Comparison of ENCODE assay signal across 8 cellular contexts in the genomic region with DNA sequence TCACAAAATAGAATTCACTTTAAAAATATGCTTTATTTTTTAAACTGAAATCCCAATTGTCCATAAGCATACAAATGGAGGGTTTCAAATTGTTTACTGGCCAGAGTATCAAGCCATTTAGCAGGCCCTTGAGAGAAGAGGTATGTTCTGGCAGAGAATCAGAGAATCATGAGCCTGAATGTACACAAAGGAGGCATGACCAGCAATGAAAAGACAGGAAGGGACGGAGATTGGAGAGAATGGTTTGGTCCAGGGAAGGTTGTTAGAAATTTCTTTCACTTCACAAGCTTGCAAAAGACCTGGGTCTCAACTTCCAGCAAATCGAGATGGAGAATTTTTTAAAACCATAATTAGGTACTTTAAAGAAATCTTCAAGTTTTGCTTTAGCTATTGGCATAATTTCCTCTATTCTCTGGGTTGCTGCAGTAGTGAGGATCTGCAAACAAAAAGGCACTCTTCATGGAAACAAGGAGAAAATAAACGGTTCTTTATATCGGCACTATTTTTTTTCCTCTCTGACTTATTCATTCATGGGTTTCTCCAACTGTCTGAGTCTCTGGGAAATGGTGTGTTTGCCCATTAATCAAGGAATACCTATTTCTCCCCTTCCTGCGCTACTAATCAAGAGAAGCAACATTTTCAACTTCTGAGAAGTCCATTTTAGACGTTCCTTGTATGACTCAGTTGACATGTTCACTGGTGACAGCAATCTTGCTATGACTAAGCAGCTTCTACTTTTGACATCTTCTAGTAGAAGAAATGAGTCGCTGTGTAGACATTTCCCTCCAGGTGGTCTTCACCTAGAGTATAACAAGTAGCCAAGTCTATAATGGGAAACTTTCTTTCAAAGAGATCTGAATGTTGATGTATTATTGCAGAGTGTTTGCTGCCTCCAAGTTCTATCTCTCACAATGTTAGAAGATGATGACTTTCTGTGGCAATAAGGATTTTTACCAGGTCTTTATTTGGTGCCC. TPM values are rescaled to one million over a fixed set of nuclear protein-coding genes. Genes with fewer than 3 reads are reported as not detected.
DNase-seq lines count a peak whose midpoint lies in the region; ATAC-seq and TF ChIP-seq lines count a peak whose summit lies in the region.

No MANE protein-coding gene starts in this region.

- H3K27ac Mint-ChIP-seq in activated T-helper 2 cell treated with anti-CD3 and anti-CD28 coated beads, Interferon-gamma antibody, Interleukin-2, Interleukin-4, amounts not matched to agents 10 μg/mL and 5 μg/mL and 100 μg/mL, durations not matched to agents 14 hours and 24 hours and 36 hours, result no peak overlapping the region
- H3K27ac Mint-ChIP-seq in CD14-positive monocyte, result no peak overlapping the region

- no peak for TF ChIP-seq CTCF in CD14-positive monocyte (IDR thresholded peaks at IDR 0.05)

- peak overlapping the region; percentile 41 for H3K27ac ChIP-seq in substantia nigra (ENCODE audit: low read depth, low read length, poor library complexity, severe bottlenecking)

- H3K4me1 Mint-ChIP-seq in activated T-helper 2 cell treated with anti-CD3 and anti-CD28 coated beads, Interferon-gamma antibody, Interleukin-2, Interleukin-4, amounts not matched to agents 10 μg/mL and 5 μg/mL and 100 μg/mL, durations not matched to agents 14 hours and 24 hours and 36 hours (ENCODE audit: low read depth), result peaks cover 45% of the 10 kb centered on the region
- peaks cover 1% of the 10 kb centered on the region for H3K4me1 Mint-ChIP-seq in CD14-positive monocyte

- intact Hi-C loops in activated T-helper 2 cell treated with anti-CD3 and anti-CD28 coated beads, Interferon-gamma antibody, Interleukin-2, Interleukin-4, amounts not matched to agents 10 μg/mL and 5 μg/mL and 100 μg/mL, durations not matched to agents 14 hours and 24 hours and 36 hours (cut with micrococcal nuclease), result loop anchor here (1.0 kb wide), 3 partner anchors 22 to 298 kb away; no protein-coding TSS in a partner anchor
- intact Hi-C loops in CD14-positive monocyte (cut with micrococcal nuclease), result no loop called here
- intact Hi-C loops in left ventricle myocardium superior (cut with micrococcal nuclease), result no loop called here

- peaks cover 8% of the 10 kb centered on the region for H3K9me3 Mint-ChIP-seq in activated T-helper 2 cell treated with anti-CD3 and anti-CD28 coated beads, Interferon-gamma antibody, Interleukin-2, Interleukin-4, amounts not matched to agents 10 μg/mL and 5 μg/mL and 100 μg/mL, durations not matched to agents 14 hours and 24 hours and 36 hours
- H3K9me3 Mint-ChIP-seq in CD14-positive monocyte, result peaks cover 13 to 28% (median 22%) of the 10 kb centered on the region in 7 donors

- no peaks in the 10 kb centered on the region for H3K27me3 Mint-ChIP-seq in activated T-helper 2 cell treated with anti-CD3 and anti-CD28 coated beads, Interferon-gamma antibody, Interleukin-2, Interleukin-4, amounts not matched to agents 10 μg/mL and 5 μg/mL and 100 μg/mL, durations not matched to agents 14 hours and 24 hours and 36 hours (ENCODE audit: low read depth)
- H3K27me3 Mint-ChIP-seq in CD14-positive monocyte (ENCODE audit: low read depth in 3 of 3), result peaks cover 0 to 1% (median 1%) of the 10 kb centered on the region in 3 donors

- ATAC-seq in GM19324 (IDR thresholded peaks at IDR 0.05; ENCODE audit: low FRiP score, unreplicated experiment), result peak; percentile 78
- peak; percentile 96 for ATAC-seq in HG03159 (IDR thresholded peaks at IDR 0.05; ENCODE audit: unreplicated experiment)
- no peak for ATAC-seq in left ventricle myocardium superior

- H3K4me3 Mint-ChIP-seq in activated T-helper 2 cell treated with anti-CD3 and anti-CD28 coated beads, Interferon-gamma antibody, Interleukin-2, Interleukin-4, amounts not matched to agents 10 μg/mL and 5 μg/mL and 100 μg/mL, durations not matched to agents 14 hours and 24 hours and 36 hours (ENCODE audit: low read depth), result peak overlapping the region; percentile 23
- no peak overlapping the region for H3K4me3 Mint-ChIP-seq in CD14-positive monocyte

- peaks cover 43% of the 10 kb centered on the region for H3K36me3 Mint-ChIP-seq in activated T-helper 2 cell treated with anti-CD3 and anti-CD28 coated beads, Interferon-gamma antibody, Interleukin-2, Interleukin-4, amounts not matched to agents 10 μg/mL and 5 μg/mL and 100 μg/mL, durations not matched to agents 14 hours and 24 hours and 36 hours (ENCODE audit: low read depth)
- H3K36me3 Mint-ChIP-seq in CD14-positive monocyte, result peaks cover 13 to 17% of the 10 kb centered on the region in 2 donors

- DNase-seq in DMS79 treated with DMSO at 0.1 percent for 48 hours (lab: John Stamatoyannopoulos, UW) (peak; percentile 57), substantia nigra (lab: John Stamatoyannopoulos, UW) (no peak), cortex of kidney (lab: John Stamatoyannopoulos, UW) (no peak), CD14-positive monocyte (ENCODE audit: low spot score) (no peak), left ventricle myocardium superior (no peak)
- no peak for DNase-seq in activated T-helper 2 cell treated with anti-CD3 and anti-CD28 coated beads, Interferon-gamma antibody, Interleukin-2, Interleukin-4, amounts not matched to agents 10 μg/mL and 5 μg/mL and 100 μg/mL, durations not matched to agents 14 hours and 24 hours and 36 hours (ENCODE audit: low spot score)

RNA-seq across cellular contexts. Expression of a gene that starts 23.1 kb away (rescaled TPM):
- total RNA-seq in activated T-helper 2 cell treated with anti-CD3 and anti-CD28 coated beads, Interferon-gamma antibody, Interleukin-2, Interleukin-4, amounts not matched to agents 10 μg/mL and 5 μg/mL and 100 μg/mL, durations not matched to agents 14 hours and 24 hours and 36 hours, result 28.2 and 33.0 TPM in 2 replicates
- 10 to 100 TPM in 1 of 2 donors, 1 to 10 TPM in 1; 7.1 to 18.9 TPM for polyA plus RNA-seq in CD14-positive monocyte
- total RNA-seq in left ventricle myocardium superior, result 22.9 TPM
